36 cellular contexts compared by ENCODE assay signal in genomic region chr4:185888676-185889075, GRCh38.
"Had no signal": no experiment of that assay in that cellular context is flagged by ENCODE, and none has a peak within 500 bp of the region (broad histone marks: within the 10 kb centered on the region; RNA-seq: fewer than 3 reads in every experiment).

No MANE protein-coding gene starts in this region.

- FAIRE-seq: bronchial epithelial cell, TTC549 had no signal

- H3K9me3 Mint-ChIP-seq: activated CD4-positive, alpha-beta memory T cell treated with anti-CD3 and anti-CD28 coated beads, Interleukin-2, amount 10 ng/mL, durations not matched to agents 7 days and 5 days; activated CD4-positive, alpha-beta T cell treated with anti-CD3 and anti-CD28 coated beads, Interleukin-2, amount 10 ng/mL, durations not matched to agents 24 days and 14 days; activated naive CD4-positive, alpha-beta T cell treated with anti-CD3 and anti-CD28 coated beads, Interleukin-2, amount 10 ng/mL, durations not matched to agents 7 days and 5 days; activated naive CD4-positive, alpha-beta T cell treated with anti-CD3 and anti-CD28 coated beads, Interleukin-2, amount 50 U/mL, for 24 hours; activated naive CD8-positive, alpha-beta T cell treated with anti-CD3 and anti-CD28 coated beads, Interleukin-2, amount 10 ng/mL, durations not matched to agents 7 days and 5 days; activated T-helper 2 cell treated with anti-CD3 and anti-CD28 coated beads, Interferon-gamma antibody, Interleukin-2, Interleukin-4, amounts not matched to agents 10 μg/mL and 5 μg/mL and 100 μg/mL, durations not matched to agents 14 hours and 24 hours and 36 hours; T-helper 1 cell treated with Interleukin-12 subunit alpha and Interleukin-12 subunit beta and Interleukin-4 antibody, amounts not matched to agents 30 μg/mL and 1 μg/mL, for 36 hours; T-helper 2 cell treated with Interferon-gamma antibody and Interleukin-4, amounts not matched to agents 5 μg/mL and 100 μg/mL, for 36 hours had no signal

- H3K4me3 Mint-ChIP-seq: activated B cell treated with CpG ODN at 0.5 μM for 24 hours; activated CD4-positive, alpha-beta memory T cell treated with anti-CD3 and anti-CD28 coated beads, Interleukin-2, amount 10 ng/mL, durations not matched to agents 7 days and 5 days; activated CD4-positive, alpha-beta T cell treated with anti-CD3 and anti-CD28 coated beads, Interleukin-2, amount 10 ng/mL, durations not matched to agents 24 days and 14 days; activated CD8-positive, alpha-beta memory T cell treated with anti-CD3 and anti-CD28 coated beads, Interleukin-2, amount 10 ng/mL, durations not matched to agents 7 days and 5 days; activated CD8-positive, alpha-beta T cell treated with anti-CD3 and anti-CD28 coated beads, Interleukin-2, amount 10 ng/mL, durations not matched to agents 7 days and 5 days; activated naive CD4-positive, alpha-beta T cell treated with anti-CD3 and anti-CD28 coated beads, Interleukin-2, amount 10 ng/mL, durations not matched to agents 7 days and 5 days; activated naive CD4-positive, alpha-beta T cell treated with anti-CD3 and anti-CD28 coated beads, Interleukin-2, amount 50 U/mL, for 24 hours; activated naive CD8-positive, alpha-beta T cell; activated naive CD8-positive, alpha-beta T cell treated with anti-CD3 and anti-CD28 coated beads, Interleukin-2, amount 10 ng/mL, durations not matched to agents 7 days and 5 days; activated naive CD8-positive, alpha-beta T cell treated with anti-CD3 and anti-CD28 coated beads, Interleukin-2, amount 50 U/mL, for 24 hours; activated T-cell treated with anti-CD3 and anti-CD28 coated beads, Interleukin-2, amount 50 U/mL, for 24 hours; brain; T-helper 1 cell treated with Interleukin-12 subunit alpha and Interleukin-12 subunit beta and Interleukin-4 antibody, amounts not matched to agents 30 μg/mL and 1 μg/mL, for 36 hours; T-helper 2 cell treated with Interferon-gamma antibody and Interleukin-4, amounts not matched to agents 5 μg/mL and 100 μg/mL, for 36 hours had no signal

- H3K36me3 Mint-ChIP-seq: activated CD8-positive, alpha-beta memory T cell treated with anti-CD3 and anti-CD28 coated beads, Interleukin-2, amount 10 ng/mL, durations not matched to agents 7 days and 5 days; activated naive CD4-positive, alpha-beta T cell treated with anti-CD3 and anti-CD28 coated beads, Interleukin-2, amount 10 ng/mL, durations not matched to agents 7 days and 5 days; activated naive CD4-positive, alpha-beta T cell treated with anti-CD3 and anti-CD28 coated beads, Interleukin-2, amount 50 U/mL, for 24 hours; activated naive CD8-positive, alpha-beta T cell; activated naive CD8-positive, alpha-beta T cell treated with anti-CD3 and anti-CD28 coated beads, Interleukin-2, amount 10 ng/mL, durations not matched to agents 7 days and 5 days had no signal

- H3K4me1 Mint-ChIP-seq: activated CD4-positive, alpha-beta memory T cell treated with anti-CD3 and anti-CD28 coated beads, Interleukin-2, amount 10 ng/mL, durations not matched to agents 7 days and 5 days; activated CD4-positive, alpha-beta T cell treated with anti-CD3 and anti-CD28 coated beads, Interleukin-2, amount 10 ng/mL, durations not matched to agents 24 days and 14 days; activated CD8-positive, alpha-beta memory T cell treated with anti-CD3 and anti-CD28 coated beads, Interleukin-2, amount 10 ng/mL, durations not matched to agents 7 days and 5 days; activated naive CD4-positive, alpha-beta T cell treated with anti-CD3 and anti-CD28 coated beads, Interleukin-2, amount 10 ng/mL, durations not matched to agents 7 days and 5 days; activated naive CD8-positive, alpha-beta T cell treated with anti-CD3 and anti-CD28 coated beads, Interleukin-2, amount 10 ng/mL, durations not matched to agents 7 days and 5 days; activated naive CD8-positive, alpha-beta T cell treated with anti-CD3 and anti-CD28 coated beads, Interleukin-2, amount 50 U/mL, for 24 hours had no signal

- ATAC-seq: activated CD8-positive, alpha-beta memory T cell treated with anti-CD3 and anti-CD28 coated beads, Interleukin-2, amount 10 ng/mL, durations not matched to agents 7 days and 5 days; activated CD8-positive, alpha-beta T cell treated with anti-CD3 and anti-CD28 coated beads, Interleukin-2, amount 10 ng/mL, durations not matched to agents 7 days and 5 days; activated naive CD8-positive, alpha-beta T cell treated with anti-CD3 and anti-CD28 coated beads, Interleukin-2, amount 50 U/mL, for 24 hours had no signal

- H3K27me3 ChIP-seq: ascending aorta, cardiac muscle cell had no signal

- H3K4me3 ChIP-seq: ascending aorta, cardiac muscle cell had no signal

- H3K27ac Mint-ChIP-seq: activated B cell treated with CpG ODN at 0.5 μM for 24 hours; activated CD4-positive, alpha-beta memory T cell treated with anti-CD3 and anti-CD28 coated beads, Interleukin-2, amount 10 ng/mL, durations not matched to agents 7 days and 5 days; activated CD4-positive, alpha-beta T cell treated with anti-CD3 and anti-CD28 coated beads, Interleukin-2, amount 10 ng/mL, durations not matched to agents 24 days and 14 days; activated CD8-positive, alpha-beta memory T cell treated with anti-CD3 and anti-CD28 coated beads, Interleukin-2, amount 10 ng/mL, durations not matched to agents 7 days and 5 days; activated CD8-positive, alpha-beta T cell treated with anti-CD3 and anti-CD28 coated beads, Interleukin-2, amount 10 ng/mL, durations not matched to agents 7 days and 5 days; activated naive CD4-positive, alpha-beta T cell treated with anti-CD3 and anti-CD28 coated beads, Interleukin-2, amount 10 ng/mL, durations not matched to agents 7 days and 5 days; activated naive CD4-positive, alpha-beta T cell treated with anti-CD3 and anti-CD28 coated beads, Interleukin-2, amount 50 U/mL, for 24 hours; activated naive CD8-positive, alpha-beta T cell; activated naive CD8-positive, alpha-beta T cell treated with anti-CD3 and anti-CD28 coated beads, Interleukin-2, amount 10 ng/mL, durations not matched to agents 7 days and 5 days; activated naive CD8-positive, alpha-beta T cell treated with anti-CD3 and anti-CD28 coated beads, Interleukin-2, amount 50 U/mL, for 24 hours; activated T-cell treated with anti-CD3 and anti-CD28 coated beads, Interleukin-2, amount 50 U/mL, for 24 hours; activated T-helper 2 cell treated with anti-CD3 and anti-CD28 coated beads, Interferon-gamma antibody, Interleukin-2, Interleukin-4, amounts not matched to agents 10 μg/mL and 5 μg/mL and 100 μg/mL, durations not matched to agents 14 hours and 24 hours and 36 hours; brain; T-helper 1 cell treated with Interleukin-12 subunit alpha and Interleukin-12 subunit beta and Interleukin-4 antibody, amounts not matched to agents 30 μg/mL and 1 μg/mL, for 36 hours; T-helper 2 cell treated with Interferon-gamma antibody and Interleukin-4, amounts not matched to agents 5 μg/mL and 100 μg/mL, for 36 hours had no signal

- DNase-seq: activated B cell treated with CpG ODN at 0.5 μM for 24 hours; activated CD4-positive, alpha-beta memory T cell treated with anti-CD3 and anti-CD28 coated beads, Interleukin-2, amount 10 ng/mL, durations not matched to agents 7 days and 5 days; activated CD4-positive, alpha-beta T cell treated with anti-CD3 and anti-CD28 coated beads for 4 hours; activated CD4-positive, alpha-beta T cell treated with anti-CD3 and anti-CD28 coated beads, Interleukin-2, amount 10 ng/mL, durations not matched to agents 24 days and 14 days; activated CD4-positive, alpha-beta T cell treated with anti-CD3 and anti-CD28 coated beads, Interleukin-2, amount 50 U/mL, for 1 hour; activated CD4-positive, alpha-beta T cell treated with anti-CD3 and anti-CD28 coated beads, Interleukin-2, amount 50 U/mL, for 48 hours; activated CD4-positive, CD25-positive, alpha-beta regulatory T cell treated with anti-CD3 and anti-CD28 coated beads, Interleukin-2, amount 50 U/mL, for 72 hours; activated CD8-positive, alpha-beta memory T cell treated with anti-CD3 and anti-CD28 coated beads for 24 hours; activated CD8-positive, alpha-beta memory T cell treated with anti-CD3 and anti-CD28 coated beads, Interleukin-2, amount 10 ng/mL, durations not matched to agents 7 days and 5 days; activated CD8-positive, alpha-beta memory T cell treated with anti-CD3 and anti-CD28 coated beads, Interleukin-2, amount 50 U/mL, for 48 hours; activated CD8-positive, alpha-beta T cell treated with anti-CD3 and anti-CD28 coated beads, Interleukin-2, amount 10 ng/mL, durations not matched to agents 7 days and 5 days; activated effector memory CD4-positive, alpha-beta T cell treated with Interleukin-2 at 50 U/mL for 16 hours; activated gamma-delta T cell; activated naive CD4-positive, alpha-beta T cell treated with anti-CD3 and anti-CD28 coated beads, Interleukin-2, amount 10 ng/mL, durations not matched to agents 7 days and 5 days; activated naive CD4-positive, alpha-beta T cell treated with Interleukin-2 at 50 U/mL for 16 hours; activated naive CD8-positive, alpha-beta T cell treated with anti-CD3 and anti-CD28 coated beads, Interleukin-2, amount 10 ng/mL, durations not matched to agents 7 days and 5 days; activated naive CD8-positive, alpha-beta T cell treated with anti-CD3 and anti-CD28 coated beads, Interleukin-2, amount 50 U/mL, for 24 hours; activated T-cell treated with anti-CD3 and anti-CD28 coated beads, Interleukin-2, amount 50 U/mL, for 24 hours; activated T-cell treated with anti-CD3 and anti-CD28 coated beads, Interleukin-2, amount 50 U/mL, for 48 hours; amygdala; anterior cingulate cortex; central memory CD4-positive, alpha-beta T cell; T-helper 1 cell; T-helper 2 cell; T-helper 9 cell had no signal

- H3K4me1 ChIP-seq: ascending aorta had no signal

- H3K36me3 ChIP-seq: ascending aorta, cardiac muscle cell had no signal

- H3K27ac ChIP-seq: ascending aorta, cardiac muscle cell, VCaP had no signal

- H3K27me3 Mint-ChIP-seq: activated CD4-positive, alpha-beta memory T cell treated with anti-CD3 and anti-CD28 coated beads, Interleukin-2, amount 10 ng/mL, durations not matched to agents 7 days and 5 days had no signal
